Comparison of ENCODE assay signal across 8 cellular contexts in genomic region chr13:111177081-111177711, GRCh38.
DNase-seq lines count a peak whose midpoint lies in the region; ATAC-seq and TF ChIP-seq lines count a peak whose summit lies in the region.

No MANE protein-coding gene starts in this region.

- H3K4me3 ChIP-seq in adrenal gland, result no peak overlapping the region

- peak overlapping the region; percentile 17 to 86 (median 60) for H3K27ac ChIP-seq in adrenal gland

- H3K4me3 Mint-ChIP-seq in stimulated activated naive B cell treated with anti-CD40 and anti-IgM and Interleukin-4, amounts not matched to agents 10 μg/mL and 1 μg/mL and 100 μg/mL, for 72 hours, result peak overlapping the region; percentile 48 to 52

- H3K4me1 ChIP-seq in adrenal gland (replicated peaks in 1 of 2), result peaks cover 14 to 28% of the 10 kb centered on the region in 2 donors

- H3K36me3 Mint-ChIP-seq in stimulated activated naive B cell treated with anti-CD40 and anti-IgM and Interleukin-4, amounts not matched to agents 10 μg/mL and 1 μg/mL and 100 μg/mL, for 72 hours, result peaks cover 56 to 74% of the 10 kb centered on the region in 2 donors

- WGBS in adrenal gland, 4 donors, result 29 to 37% (median 32%) methylated on average over 11 to 14 of the region's 14 CpGs

- H3K27me3 ChIP-seq in adrenal gland, result no peaks in the 10 kb centered on the region

- intact Hi-C loops in adrenal gland (cut with DNase I), result no loop called here

- peak; percentile 64 to 79 for ATAC-seq in stimulated activated naive B cell treated with anti-CD40 and anti-IgM and Interleukin-4, amounts not matched to agents 10 μg/mL and 1 μg/mL and 100 μg/mL, for 72 hours (replicated peaks)

- H3K9me3 ChIP-seq in adrenal gland (replicated peaks in 1 of 3), result no peaks in the 10 kb centered on the region

- TF ChIP-seq POLR2A in adrenal gland (IDR thresholded peaks at IDR 0.05), result no peak

- H3K27ac Mint-ChIP-seq in stimulated activated naive B cell treated with anti-CD40 and anti-IgM and Interleukin-4, amounts not matched to agents 10 μg/mL and 1 μg/mL and 100 μg/mL, for 72 hours, result peak overlapping the region; percentile 92

- H3K27me3 Mint-ChIP-seq in stimulated activated naive B cell treated with anti-CD40 and anti-IgM and Interleukin-4, amounts not matched to agents 10 μg/mL and 1 μg/mL and 100 μg/mL, for 72 hours, result no peaks in the 10 kb centered on the region

- DNase-seq in NCI-H2171 treated with DMSO at 0.1 percent for 48 hours (lab: John Stamatoyannopoulos, UW) (peak; percentile 33), NCI-H2171 (lab: John Stamatoyannopoulos, UW) (no peak), MV-4-11 (lab: John Stamatoyannopoulos, UW) (peak; percentile 68), adrenal gland (peak; percentile 52 to 85 (median 71)), hippocampal formation (lab: John Stamatoyannopoulos, UW) (peak; percentile 51 to 59), ecto neural progenitor cell (ENCODE audit: low spot score) (no peak), NCI-H128 (lab: John Stamatoyannopoulos, UW; ENCODE audit: unreplicated experiment) (no peak)
- peak; percentile 12 for DNase-seq in stimulated activated naive B cell treated with anti-CD40 and anti-IgM and Interleukin-4, amounts not matched to agents 10 μg/mL and 1 μg/mL and 100 μg/mL, for 72 hours

- H3K9me3 Mint-ChIP-seq in stimulated activated naive B cell treated with anti-CD40 and anti-IgM and Interleukin-4, amounts not matched to agents 10 μg/mL and 1 μg/mL and 100 μg/mL, for 72 hours, result peaks cover 16 to 20% of the 10 kb centered on the region in 2 donors

- TF ChIP-seq CTCF in adrenal gland (IDR thresholded peaks at IDR 0.05), result no peak

- H3K4me1 Mint-ChIP-seq in stimulated activated naive B cell treated with anti-CD40 and anti-IgM and Interleukin-4, amounts not matched to agents 10 μg/mL and 1 μg/mL and 100 μg/mL, for 72 hours, result peaks cover 63 to 82% of the 10 kb centered on the region in 2 donors

- no peaks in the 10 kb centered on the region for H3K36me3 ChIP-seq in adrenal gland (replicated peaks in 1 of 2)

Comparison
In these comparisons a context has a peak if more than half of its experiments do, and no peak if none do; other contexts are left out.
1. DNase-seq: peak in NCI-H2171 treated with DMSO at 0.1 percent for 48 hours (single experiment), MV-4-11 (single experiment), adrenal gland (7 of 7), hippocampal formation (2 of 2) and stimulated activated naive B cell treated with anti-CD40 and anti-IgM and Interleukin-4, amounts not matched to agents 10 μg/mL and 1 μg/mL and 100 μg/mL, for 72 hours (single experiment); none in NCI-H2171 (single experiment), ecto neural progenitor cell (single experiment) and NCI-H128 (single experiment).